In genomic region chr9:104766025-104766424, GRCh38 we compare ENCODE assay signal across 22 cellular contexts. TPM values are rescaled to one million over a fixed set of nuclear protein-coding genes. Genes with fewer than 3 reads are reported as not detected.
DNase-seq lines count a peak whose midpoint lies in the region; ATAC-seq, FAIRE-seq and TF ChIP-seq lines count a peak whose summit lies in the region.
"Had no signal": no experiment of that assay in that cellular context is flagged by ENCODE, and none has a peak within 500 bp of the region (broad histone marks: within the 10 kb centered on the region; RNA-seq: fewer than 3 reads in every experiment).

No MANE protein-coding gene starts in this region.

- no peak for FAIRE-seq in HepG2 (lab: Jason Lieb, UNC)
- FAIRE-seq: A549 had no signal

- BruUV-seq in HepG2 (replicated peaks; lab: Mats Ljungman, UMichigan), result no TSS peak

- H2AFZ ChIP-seq in HepG2 (ENCODE audit: low read length), result no peak overlapping the region

- no peak overlapping the region for H3K9ac ChIP-seq in HepG2 (ENCODE audit: insufficient read depth, low read depth, low read length)
- H3K9ac ChIP-seq: GM23248 had no signal

- no peak for DNase-seq in HepG2 (ENCODE audit: low spot score)
- DNase-seq in right lobe of liver, result no peak
- peak; percentile 63 to 85 for DNase-seq in NCI-H526 (lab: John Stamatoyannopoulos, UW)
- DNase-seq in memory B cell (ENCODE audit: low spot score in 2 of 2), result no peak
- no peak for DNase-seq in effector memory CD8-positive, alpha-beta T cell
- DNase-seq: DMS79; GM23248; KBM-7; MV-4-11; NCI-H187 treated with DMSO at 0.1 percent for 48 hours; NCI-H2227 treated with DMSO at 0.1 percent for 48 hours; NCI-H524; NK-92 treated with Interleukin-12 subunit alpha and Interleukin-12 subunit beta, amount 100 ng/mL, for 24 hours; SHP77 treated with DMSO at 0.1 percent for 48 hours; T-cell had no signal

- H3K36me3 ChIP-seq in HepG2 (replicated peaks in 1 of 2; ENCODE audit: control insufficient read depth in 1 of 2, insufficient read depth in 2 of 2, low read length in 2 of 2) (no peaks in the 10 kb centered on the region), right lobe of liver (no peaks in the 10 kb centered on the region)

- H3K79me2 ChIP-seq in HepG2 (ENCODE audit: insufficient read depth, low read length), result no peaks in the 10 kb centered on the region

- H3K4me3 ChIP-seq in HepG2 (replicated peaks in 1 of 3; ENCODE audit: insufficient read depth in 1 of 3, low read depth in 2 of 3, low read length in 3 of 3) (no peak overlapping the region), right lobe of liver (no peak overlapping the region)
- H3K4me3 ChIP-seq: A549, GM23248 had no signal

- H3K27ac Mint-ChIP-seq in memory B cell, result peak overlapping the region; percentile 97
- no peak overlapping the region for H3K27ac Mint-ChIP-seq in effector memory CD8-positive, alpha-beta T cell
- H3K27ac Mint-ChIP-seq: T-cell had no signal

- TF ChIP-seq POLR2A in HepG2 (IDR thresholded peaks at IDR 0.05; ENCODE audit: insufficient read depth in 1 of 2, low read depth in 2 of 2, low read length in 2 of 2) (no peak), right lobe of liver (IDR thresholded peaks at IDR 0.05) (no peak)

- peaks cover 25% of the 10 kb centered on the region for H3K4me1 Mint-ChIP-seq in memory B cell
- peaks cover 2 to 9% of the 10 kb centered on the region in 2 donors for H3K4me1 Mint-ChIP-seq in effector memory CD8-positive, alpha-beta T cell (ENCODE audit: low read depth in 2 of 2)

- 92% methylated on average over 7 of the region's 7 CpGs for WGBS in HepG2 (ENCODE audit: low lambda C conversion rate)
- WGBS in right lobe of liver (ENCODE audit: insufficient coverage, low coverage, low lambda C conversion rate, missing lambda C conversion rate), result 94% methylated on average over 7 of the region's 7 CpGs

- H3K27me3 ChIP-seq in HepG2 (ENCODE audit: control insufficient read depth in 1 of 2, insufficient read depth in 2 of 2, low read length in 2 of 2) (no peaks in the 10 kb centered on the region; a peak in 1 of 5 replicates), right lobe of liver (no peaks in the 10 kb centered on the region)

- no peaks in the 10 kb centered on the region for H3K9me3 Mint-ChIP-seq in memory B cell
- H3K9me3 Mint-ChIP-seq in effector memory CD8-positive, alpha-beta T cell, result no peaks in the 10 kb centered on the region
- H3K9me3 Mint-ChIP-seq: T-cell had no signal

- ATAC-seq in HepG2 (no peak), right lobe of liver (no peak), memory B cell (ENCODE audit: low read depth) (no peak), HG03565 (IDR thresholded peaks at IDR 0.05; ENCODE audit: unreplicated experiment) (no peak), GM18907 (IDR thresholded peaks at IDR 0.05; ENCODE audit: unreplicated experiment) (no peak), HG03571 (IDR thresholded peaks at IDR 0.05; ENCODE audit: unreplicated experiment) (no peak)
- no peak for ATAC-seq in effector memory CD8-positive, alpha-beta T cell (replicated peaks)
- ATAC-seq: A549, HCT116, SK-N-SH treated with all-trans-retinoic acid at 6 μM for 48 hours, T-cell had no signal

- TF ChIP-seq RAD21 in HepG2 (CRISPR knock-in tag; IDR thresholded peaks at IDR 0.05), result no peak

- H3K4me3 Mint-ChIP-seq in memory B cell, result peak overlapping the region; percentile 8
- no peak overlapping the region for H3K4me3 Mint-ChIP-seq in effector memory CD8-positive, alpha-beta T cell

- CTCF ChIA-PET in HepG2 (lab: Yijun Ruan, JAX; ENCODE audit: low intra/inter-chr PET ratio, low total read pairs), result no interaction called here

- peaks cover 1% of the 10 kb centered on the region for H3K36me3 Mint-ChIP-seq in memory B cell
- H3K36me3 Mint-ChIP-seq in effector memory CD8-positive, alpha-beta T cell (ENCODE audit: insufficient read depth), result no peaks in the 10 kb centered on the region
- H3K36me3 Mint-ChIP-seq: T-cell had no signal

- H3K27ac ChIP-seq in HepG2 (ENCODE audit: extremely low read length, insufficient read depth, low read length) (no peak overlapping the region), right lobe of liver (no peak overlapping the region)
- H3K27ac ChIP-seq: A549, C4-2B, GM23248 had no signal

- no peak for TF ChIP-seq CTCF in HepG2 (CRISPR knock-in tag; IDR thresholded peaks at IDR 0.05)
- no peak for TF ChIP-seq CTCF in right lobe of liver (IDR thresholded peaks at IDR 0.05)

- no peaks in the 10 kb centered on the region for H4K20me1 ChIP-seq in HepG2 (ENCODE audit: insufficient read depth, low read length)

- in situ Hi-C loops in HepG2 (cut with HindIII; ENCODE audit: extremely low pct_ligation_motif_present, low pct_unique_long_range_greater_than_20kb), result no loop called here

- POLR2A ChIA-PET in HepG2 (lab: Yijun Ruan, JAX), result no interaction called here

- no peak overlapping the region for H3K4me2 ChIP-seq in HepG2 (ENCODE audit: low read depth, low read length)
- H3K4me2 ChIP-seq: A549 had no signal

- TF ChIP-seq EP300 in HepG2 (IDR thresholded peaks at IDR 0.05; ENCODE audit: low read depth in 2 of 2, low read length in 2 of 2), result no peak
- no peak for TF ChIP-seq EP300 in HepG2 (CRISPR knock-in tag; IDR thresholded peaks at IDR 0.05; ENCODE audit: borderline replicate concordance)

- intact Hi-C loops in HepG2 (cut with micrococcal nuclease; ENCODE audit: unreplicated experiment) (no loop called here), right lobe of liver (cut with DNase I) (no loop called here)

- H3K27me3 Mint-ChIP-seq in memory B cell, result no peaks in the 10 kb centered on the region
- peaks cover 0 to 8% of the 10 kb centered on the region in 2 donors for H3K27me3 Mint-ChIP-seq in effector memory CD8-positive, alpha-beta T cell
- H3K27me3 Mint-ChIP-seq: T-cell had no signal

- peaks cover 19% of the 10 kb centered on the region for H3K4me1 ChIP-seq in HepG2 (ENCODE audit: insufficient read depth, low read length)
- H3K4me1 ChIP-seq in right lobe of liver, result no peaks in the 10 kb centered on the region
- H3K4me1 ChIP-seq: A549 had no signal

- H3K9me3 ChIP-seq in HepG2 (ENCODE audit: low read length) (no peaks in the 10 kb centered on the region), right lobe of liver (no peaks in the 10 kb centered on the region)

TF ChIP-seq in HepG2, 621 proteins besides CTCF, POLR2A, EP300 and RAD21 (continues in another document):
- TF ChIP-seq IKZF1 (IDR thresholded peaks at IDR 0.05) (no peak), ZNF12 (CRISPR knock-in tag; IDR thresholded peaks at IDR 0.05) (no peak), FOXA3 (CRISPR knock-in tag; IDR thresholded peaks at IDR 0.05) (peak; percentile 51; the same call in 1 of the 2 replicates)

RNA-seq across cellular contexts. Expression of gene NIPSNAP3B, which starts 2.1 kb away (rescaled TPM):
- 0.44 and 1.3 TPM in 2 replicates for total RNA-seq in HepG2 (2016; rRNA removed; fragmentation: Illumina TruSeq; extraction: Trizol)
- total RNA-seq in HepG2 (2016; cell fraction: cytosol; rRNA removed; fragmentation: Illumina TruSeq; extraction: Trizol; ENCODE audit: low read depth), result 0.18 TPM in 1 of 2 replicates, not detected in the other
- 0.41 and 0.76 TPM in 2 replicates for total RNA-seq in HepG2 (2016; cell fraction: insoluble cytoplasmic fraction; rRNA removed; fragmentation: Illumina TruSeq; extraction: Trizol)
- 0.12 and 0.21 TPM in 2 replicates for total RNA-seq in HepG2 (2016; cell fraction: membrane; rRNA removed; fragmentation: Illumina TruSeq; extraction: Trizol)
- total RNA-seq in HepG2 (2016; cell fraction: nucleus; rRNA removed; fragmentation: Illumina TruSeq; extraction: Trizol), result 2.1 and 2.6 TPM in 2 replicates
- polyA plus RNA-seq in HepG2 (2011; rRNA removed), result 1.5 and 2.1 TPM in 2 replicates
- 0.16 and 0.46 TPM in 2 replicates for polyA plus RNA-seq in HepG2 (2011; cell fraction: cytosol; rRNA removed)
- polyA plus RNA-seq in HepG2 (2011; cell fraction: nucleus; rRNA removed), result 2.0 and 2.8 TPM in 2 replicates
- 1.1 and 1.2 TPM in 2 replicates for polyA plus RNA-seq in HepG2 (2012)
- not detected in 2 replicates for polyA plus RNA-seq in HepG2 (2016; cell fraction: cytosol; fragmentation: Illumina TruSeq; extraction: Trizol; ENCODE audit: low read depth)
- polyA plus RNA-seq in HepG2 (2016; cell fraction: insoluble cytoplasmic fraction; fragmentation: Illumina TruSeq; extraction: Trizol; ENCODE audit: low read depth), result 0.57 and 0.63 TPM in 2 replicates
- 0.15 and 0.18 TPM in 2 replicates for polyA plus RNA-seq in HepG2 (2016; cell fraction: membrane; fragmentation: Illumina TruSeq; extraction: Trizol; ENCODE audit: low read depth)
- polyA plus RNA-seq in HepG2 (2016; cell fraction: nucleus; fragmentation: Illumina TruSeq; extraction: Trizol; ENCODE audit: insufficient read depth, low read depth), result 2.9 and 4.1 TPM in 2 replicates
- polyA minus RNA-seq in HepG2 (2011; rRNA and poly(A)+ RNA removed; ENCODE audit: low replicate concordance), result 0.40 TPM in 1 of 2 replicates, not detected in the other
- polyA minus RNA-seq in HepG2 (2011; cell fraction: cytosol; rRNA and poly(A)+ RNA removed), result not detected in 2 replicates
- polyA minus RNA-seq in HepG2 (2011; cell fraction: nucleus; rRNA and poly(A)+ RNA removed), result 2.4 and 3.0 TPM in 2 replicates
- total RNA-seq in right lobe of liver, result under 1 TPM; 0.29 to 0.99 (median 0.71) TPM

RNA-seq across cellular contexts. Expression of gene NIPSNAP3A, which starts 18.5 kb away (rescaled TPM):
- total RNA-seq in HepG2 (2016; rRNA removed; fragmentation: Illumina TruSeq; extraction: Trizol), result 14.6 and 23.8 TPM in 2 replicates
- total RNA-seq in HepG2 (2016; cell fraction: cytosol; rRNA removed; fragmentation: Illumina TruSeq; extraction: Trizol; ENCODE audit: low read depth), result 3.1 and 3.3 TPM in 2 replicates
- total RNA-seq in HepG2 (2016; cell fraction: insoluble cytoplasmic fraction; rRNA removed; fragmentation: Illumina TruSeq; extraction: Trizol), result 15.3 and 24.1 TPM in 2 replicates
- 4.3 and 4.7 TPM in 2 replicates for total RNA-seq in HepG2 (2016; cell fraction: membrane; rRNA removed; fragmentation: Illumina TruSeq; extraction: Trizol)
- total RNA-seq in HepG2 (2016; cell fraction: nucleus; rRNA removed; fragmentation: Illumina TruSeq; extraction: Trizol), result 7.8 and 9.0 TPM in 2 replicates
- 11.7 and 13.7 TPM in 2 replicates for polyA plus RNA-seq in HepG2 (2011; rRNA removed)
- 5.4 and 8.4 TPM in 2 replicates for polyA plus RNA-seq in HepG2 (2011; cell fraction: cytosol; rRNA removed)
- polyA plus RNA-seq in HepG2 (2011; cell fraction: nucleus; rRNA removed), result 4.2 and 7.0 TPM in 2 replicates
- polyA plus RNA-seq in HepG2 (2012), result 7.9 and 8.7 TPM in 2 replicates
- 1.9 and 2.0 TPM in 2 replicates for polyA plus RNA-seq in HepG2 (2016; cell fraction: cytosol; fragmentation: Illumina TruSeq; extraction: Trizol; ENCODE audit: low read depth)
- 24.3 and 26.7 TPM in 2 replicates for polyA plus RNA-seq in HepG2 (2016; cell fraction: insoluble cytoplasmic fraction; fragmentation: Illumina TruSeq; extraction: Trizol; ENCODE audit: low read depth)
- polyA plus RNA-seq in HepG2 (2016; cell fraction: membrane; fragmentation: Illumina TruSeq; extraction: Trizol; ENCODE audit: low read depth), result 3.3 and 3.6 TPM in 2 replicates
- polyA plus RNA-seq in HepG2 (2016; cell fraction: nucleus; fragmentation: Illumina TruSeq; extraction: Trizol; ENCODE audit: insufficient read depth, low read depth), result 12.3 and 12.4 TPM in 2 replicates
- polyA minus RNA-seq in HepG2 (2011; rRNA and poly(A)+ RNA removed; ENCODE audit: low replicate concordance), result 3.1 and 4.9 TPM in 2 replicates
- 4.4 and 4.6 TPM in 2 replicates for polyA minus RNA-seq in HepG2 (2011; cell fraction: cytosol; rRNA and poly(A)+ RNA removed)
- polyA minus RNA-seq in HepG2 (2011; cell fraction: nucleus; rRNA and poly(A)+ RNA removed), result 8.6 and 9.1 TPM in 2 replicates
- total RNA-seq in right lobe of liver, result 10 to 100 TPM; 16.8 to 28.1 (median 22.4) TPM

Comparison
In these comparisons a context has a peak if more than half of its experiments do, and no peak if none do; other contexts are left out.
1. DNase-seq: peak in NCI-H526 (2 of 2); none in HepG2 (single experiment), right lobe of liver (0 of 3), memory B cell (0 of 2) and effector memory CD8-positive, alpha-beta T cell (0 of 3).